ENCODE assay signal across 12 cellular contexts in genomic region chr5:76954383-76954763, GRCh38. TPM values are rescaled to one million over a fixed set of nuclear protein-coding genes. Genes with fewer than 3 reads are reported as not detected.
DNase-seq lines count a peak whose midpoint lies in the region; ATAC-seq and TF ChIP-seq lines count a peak whose summit lies in the region.
"Had no signal": no experiment of that assay in that cellular context is flagged by ENCODE, and none has a peak within 500 bp of the region (broad histone marks: within the 10 kb centered on the region; RNA-seq: fewer than 3 reads in every experiment).

No MANE protein-coding gene starts in this region.

- H3K27me3 Mint-ChIP-seq in H9 (ENCODE audit: low read depth) = peaks cover 67% of the 10 kb centered on the region
- peaks cover 77% of the 10 kb centered on the region for H3K27me3 Mint-ChIP-seq in activated naive CD8-positive, alpha-beta T cell treated with anti-CD3 and anti-CD28 coated beads, Interleukin-2, amount 10 ng/mL, durations not matched to agents 7 days and 5 days

- H4K91ac ChIP-seq in H9 (ENCODE audit: insufficient read length, low read depth, low read length) = no peak overlapping the region

- H3K36me3 ChIP-seq in iPS-18a (ENCODE audit: control insufficient read depth, low read depth, low read length) = no peaks in the 10 kb centered on the region
- H3K36me3 ChIP-seq: neutrophil had no signal

- H3K36me3 Mint-ChIP-seq in H9 (ENCODE audit: insufficient read depth in 1 of 3, low read depth in 3 of 3) = no peaks in the 10 kb centered on the region; a peak in 1 of 7 replicates
- no peaks in the 10 kb centered on the region for H3K36me3 Mint-ChIP-seq in activated naive CD8-positive, alpha-beta T cell treated with anti-CD3 and anti-CD28 coated beads, Interleukin-2, amount 10 ng/mL, durations not matched to agents 7 days and 5 days

- peaks cover 16 to 18% of the 10 kb centered on the region in 2 experiments for H3K4me1 Mint-ChIP-seq in H9
- peaks cover 3% of the 10 kb centered on the region for H3K4me1 Mint-ChIP-seq in activated naive CD8-positive, alpha-beta T cell treated with anti-CD3 and anti-CD28 coated beads, Interleukin-2, amount 10 ng/mL, durations not matched to agents 7 days and 5 days

- no peaks in the 10 kb centered on the region for H3K79me1 ChIP-seq in H9 (ENCODE audit: insufficient read depth, low read depth, low read length, poor library complexity, severe bottlenecking)

- H3K27ac Mint-ChIP-seq in H9 = no peak overlapping the region
- no peak overlapping the region for H3K27ac Mint-ChIP-seq in activated naive CD8-positive, alpha-beta T cell treated with anti-CD3 and anti-CD28 coated beads, Interleukin-2, amount 10 ng/mL, durations not matched to agents 7 days and 5 days

- no peak overlapping the region for H2BK5ac ChIP-seq in H9 (ENCODE audit: insufficient read length, low read length)

- ATAC-seq in activated naive CD8-positive, alpha-beta T cell treated with anti-CD3 and anti-CD28 coated beads, Interleukin-2, amount 10 ng/mL, durations not matched to agents 7 days and 5 days (ENCODE audit: low read depth) = peak; percentile 14
- ATAC-seq in sciatic nerve (peak; percentile 17), GM18861 (IDR thresholded peaks at IDR 0.05; ENCODE audit: unreplicated experiment) (no peak), HG03196 (IDR thresholded peaks at IDR 0.05; ENCODE audit: unreplicated experiment) (no peak)

- H3K14ac ChIP-seq in H9 (ENCODE audit: insufficient read depth, low read length) = no peak overlapping the region; the same call in 1 of the 2 replicates

- no peak overlapping the region for H2BK15ac ChIP-seq in H9 (ENCODE audit: low read depth, low read length)

- no peak for TF ChIP-seq CTCF in H9 (conservative IDR thresholded peaks at IDR 0.05)

- H3K9me3 ChIP-seq in H9 (ENCODE audit: control insufficient read depth, low read depth, low read length) = no peaks in the 10 kb centered on the region
- no peaks in the 10 kb centered on the region for H3K9me3 ChIP-seq in iPS-18a (ENCODE audit: control insufficient read depth, low read depth, low read length)
- H3K9me3 ChIP-seq: neutrophil had no signal

- peaks cover 14% of the 10 kb centered on the region for H3K23me2 ChIP-seq in H9 (ENCODE audit: insufficient read length, low read depth, low read length, poor library complexity, severe bottlenecking)

- no peak overlapping the region for H3K4ac ChIP-seq in H9 (ENCODE audit: low read depth, low read length)

- H3K56ac ChIP-seq in H9 (ENCODE audit: insufficient read length, low read depth, low read length) = no peak overlapping the region

- H3T11ph ChIP-seq in H9 (ENCODE audit: low read length) = no peak overlapping the region

- no peaks in the 10 kb centered on the region; a peak in 1 of 5 replicates for H3K9me3 Mint-ChIP-seq in H9
- no peaks in the 10 kb centered on the region for H3K9me3 Mint-ChIP-seq in activated naive CD8-positive, alpha-beta T cell treated with anti-CD3 and anti-CD28 coated beads, Interleukin-2, amount 10 ng/mL, durations not matched to agents 7 days and 5 days
- H3K9me3 Mint-ChIP-seq: central memory CD8-positive, alpha-beta T cell had no signal

- intact Hi-C loops in sciatic nerve (cut with DNase I) = no loop called here

- H3K18ac ChIP-seq in H9 (ENCODE audit: insufficient read length, low read depth, low read length) = no peak overlapping the region

- no peak overlapping the region for H4K5ac ChIP-seq in H9 (ENCODE audit: insufficient read length, low read depth, low read length)

- no peak overlapping the region for H4K8ac ChIP-seq in H9 (replicated peaks; ENCODE audit: insufficient read length, low read depth, low read length)

- H2AFZ ChIP-seq in H9 (ENCODE audit: low read length) = no peak overlapping the region

- no peak overlapping the region for H2BK12ac ChIP-seq in H9 (ENCODE audit: insufficient read length, low read depth, low read length)

- H3K27me3 ChIP-seq in H9 (ENCODE audit: insufficient read depth, low read length) = peaks cover 33% of the 10 kb centered on the region
- peaks cover 59% of the 10 kb centered on the region for H3K27me3 ChIP-seq in iPS-18a (ENCODE audit: control insufficient read depth, insufficient read depth, low read length)

- POLR2A ChIA-PET in activated naive CD8-positive, alpha-beta T cell treated with anti-CD3 and anti-CD28 coated beads, Interleukin-2, amount 10 ng/mL, durations not matched to agents 7 days and 5 days (lab: Charles Lee) = no interaction called here

- H3K9ac ChIP-seq in H9 (ENCODE audit: extremely low read depth, insufficient read length, low read length) (no peak overlapping the region), iPS-18a (ENCODE audit: low read length) (no peak overlapping the region)

- no peak overlapping the region for H3K23ac ChIP-seq in H9 (ENCODE audit: insufficient read length, low read depth, low read length)

- peaks cover 5% of the 10 kb centered on the region; the same call in 1 of the 2 replicates for H3K4me1 ChIP-seq in H9 (ENCODE audit: insufficient read depth, low read length)
- H3K4me1 ChIP-seq in iPS-18a (ENCODE audit: control insufficient read depth, low read depth, low read length) = no peaks in the 10 kb centered on the region

- no peak overlapping the region for H2BK20ac ChIP-seq in H9 (ENCODE audit: low read depth, low read length, poor library complexity, severe bottlenecking)

- H2BK120ac ChIP-seq in H9 (ENCODE audit: low read depth, low read length, poor library complexity, severe bottlenecking) = no peak overlapping the region

- H3K4me3 Mint-ChIP-seq in H9 = peak overlapping the region; percentile 68 to 80
- H3K4me3 Mint-ChIP-seq in activated naive CD8-positive, alpha-beta T cell treated with anti-CD3 and anti-CD28 coated beads, Interleukin-2, amount 10 ng/mL, durations not matched to agents 7 days and 5 days = peak overlapping the region; percentile 35
- H3K4me3 Mint-ChIP-seq: central memory CD8-positive, alpha-beta T cell had no signal

- H3K4me3 ChIP-seq in iPS-18a (ENCODE audit: low read length) = peak overlapping the region; percentile 62

- H3K79me2 ChIP-seq in H9 (ENCODE audit: insufficient read depth, low read length) = no peaks in the 10 kb centered on the region

- DNase-seq in H9 (no peak), sciatic nerve (ENCODE audit: low spot score) (no peak), NCI-H1436 treated with DMSO at 0.1 percent for 48 hours (lab: John Stamatoyannopoulos, UW) (no peak), activated gamma-delta T cell (lab: John Stamatoyannopoulos, UW) (no peak)
- DNase-seq in activated naive CD8-positive, alpha-beta T cell treated with anti-CD3 and anti-CD28 coated beads, Interleukin-2, amount 10 ng/mL, durations not matched to agents 7 days and 5 days = no peak
- DNase-seq: NCI-H510A had no signal

- H3K27ac ChIP-seq in H9 (ENCODE audit: insufficient read length, low read depth, low read length) (no peak overlapping the region), iPS-18a (ENCODE audit: low read length) (no peak overlapping the region)
- H3K27ac ChIP-seq: neutrophil had no signal

- WGBS in H9 (ENCODE audit: extremely low coverage, insufficient read length, low lambda C conversion rate) = no CpG with 5 or more reads among the region's 25 CpGs

- no peak overlapping the region for H2AK5ac ChIP-seq in H9 (ENCODE audit: insufficient read length, low read length)

- H3K4me2 ChIP-seq in H9 (ENCODE audit: insufficient read depth, insufficient read length, low read length) = peak overlapping the region; percentile 89

- no peaks in the 10 kb centered on the region for H4K20me1 ChIP-seq in H9 (ENCODE audit: control insufficient read depth, insufficient read depth, insufficient read length)

RNA-seq across cellular contexts. Expression of gene CRHBP, which starts 1.5 kb away (rescaled TPM):
- not detected in 2 replicates for total RNA-seq in H9 (2021)
- total RNA-seq in activated naive CD8-positive, alpha-beta T cell treated with anti-CD3 and anti-CD28 coated beads, Interleukin-2, amount 10 ng/mL, durations not matched to agents 7 days and 5 days = under 1 TPM in 1 of 2 experiments, not detected in 1; 0.20 TPM
- 1.4 TPM for total RNA-seq in sciatic nerve
- total RNA-seq: LHCN-M2 had no signal

Comparison
In these comparisons a context has a peak if more than half of its experiments do, and no peak if none do; other contexts are left out.
1. ATAC-seq: peak in activated naive CD8-positive, alpha-beta T cell treated with anti-CD3 and anti-CD28 coated beads, Interleukin-2, amount 10 ng/mL, durations not matched to agents 7 days and 5 days (single experiment) and sciatic nerve (single experiment); none in GM18861 (single experiment) and HG03196 (single experiment).